Comparison of ENCODE assay signal across 8 cellular contexts in genomic region chr12:123633379-123634141, GRCh38. TPM values are rescaled to one million over a fixed set of nuclear protein-coding genes. Genes with fewer than 3 reads are reported as not detected.
DNase-seq lines count a peak whose midpoint lies in the region; ATAC-seq, FAIRE-seq and TF ChIP-seq lines count a peak whose summit lies in the region.

TSS of gene EIF2B1 (minus strand) at chr12:123633686. CDS start at chr12:123633557, 129 bp downstream.
TSS of gene GTF2H3 (plus strand) at chr12:123633829. CDS start at chr12:123633860, 31 bp downstream.

- DNase-seq in GM12891 (ENCODE audit: insufficient read length, low spot score) = peak; percentile 97
- peak; percentile 74 for DNase-seq in NCI-H1436 treated with DMSO at 0.1 percent for 48 hours (lab: John Stamatoyannopoulos, UW)
- DNase-seq in T-cell = peak; percentile 88 to 98 (median 96)
- peak; percentile 96 for DNase-seq in cardiac septum (ENCODE audit: low spot score)
- DNase-seq in pons (ENCODE audit: low spot score) = peak; percentile 93
- DNase-seq in type B pancreatic cell (ENCODE audit: extremely low spot score, unreplicated experiment) = peak; percentile 96

- WGBS in adipose tissue, 3 donors = 0 to 1% (median 1%) methylated on average over 51 to 52 of the region's 52 CpGs

- intact Hi-C loops in cardiac septum (cut with DNase I) = loop anchor here (10.0 kb wide), 1 partner anchor 81 kb away; the partner anchor contains the start of gene ATP6V0A2

- CTCF ChIA-PET in T-cell (lab: Charles Lee) = interaction anchor here in 1 of 2 donors (0.6 kb wide), 1 partner anchor 317 kb away, joined by 7 read pairs; no protein-coding TSS in a partner anchor

- H3K36me3 Mint-ChIP-seq in T-cell = peaks cover 21% of the 10 kb centered on the region
- peaks cover 6% of the 10 kb centered on the region for H3K36me3 Mint-ChIP-seq in type B pancreatic cell

- ATAC-seq in HG02840 (IDR thresholded peaks at IDR 0.05; ENCODE audit: low FRiP score, unreplicated experiment) = peak; percentile 96
- ATAC-seq in T-cell (replicated peaks in 1 of 4) = peak; percentile 91 to 98 (median 96)

- H3K4me3 Mint-ChIP-seq in T-cell (peak within 1 kb of the TSS; percentile 87 to 94 (median 90)), type B pancreatic cell (peak within 1 kb of the TSS; percentile 98)

- peak; percentile 100 for FAIRE-seq in GM12891 (lab: Jason Lieb, UNC)

- H3K27ac Mint-ChIP-seq in T-cell (peak within 1 kb of the TSS; percentile 92 to 95), type B pancreatic cell (peak within 1 kb of the TSS; percentile 95)

- H3K27me3 Mint-ChIP-seq in T-cell = no peaks in the 10 kb centered on the region
- H3K27me3 Mint-ChIP-seq in type B pancreatic cell = no peaks in the 10 kb centered on the region

- TF ChIP-seq POLR2A in GM12891 (IDR thresholded peaks at IDR 0.05; ENCODE audit: low read depth, low read length) = peak; percentile 99

- H3K27ac ChIP-seq in adipose tissue (ENCODE audit: low read depth, low read length) = peak within 1 kb of the TSS; percentile 21

- H3K4me1 Mint-ChIP-seq in T-cell = peaks cover 25 to 40% (median 26%) of the 10 kb centered on the region in 3 donors
- H3K4me1 Mint-ChIP-seq in type B pancreatic cell (ENCODE audit: unreplicated experiment) = peaks cover 11% of the 10 kb centered on the region

- TF ChIP-seq CTCF in type B pancreatic cell (conservative IDR thresholded peaks at IDR 0.05) = peak; percentile 0

- H3K9me3 Mint-ChIP-seq in T-cell = no peaks in the 10 kb centered on the region
- no peaks in the 10 kb centered on the region for H3K9me3 Mint-ChIP-seq in type B pancreatic cell

- POLR2A ChIA-PET in T-cell (lab: Charles Lee) = no interaction called here

TF ChIP-seq in GM12891, 5 proteins besides CTCF, POLR2A, EP300 and RAD21:
- peak; percentile 80 for TF ChIP-seq POU2F2 (IDR thresholded peaks at IDR 0.05; ENCODE audit: low read depth, low read length)
- peak; percentile 75 for TF ChIP-seq SPI1 (IDR thresholded peaks at IDR 0.05; ENCODE audit: low read depth, low read length)
- peak; percentile 32 for TF ChIP-seq PAX5 (IDR thresholded peaks at IDR 0.05; ENCODE audit: insufficient read depth, low read length, severe bottlenecking)
- peak; percentile 99 for TF ChIP-seq POLR2AphosphoS5 (IDR thresholded peaks at IDR 0.05; ENCODE audit: low read depth, low read length)
- TF ChIP-seq TAF1 (IDR thresholded peaks at IDR 0.05; ENCODE audit: low read depth, low read length) = peak; percentile 99

RNA-seq across cellular contexts. Expression of gene EIF2B1, which starts in this region (rescaled TPM):
- polyA plus RNA-seq in GM12891 (2012; ENCODE audit: low read depth, missing spikeins) = 35.5 TPM
- total RNA-seq in T-cell = 10 to 100 TPM; 44.7 to 51.8 (median 47.0) TPM
- 10 to 100 TPM; 19.1 to 32.3 (median 28.8) TPM for polyA plus RNA-seq in adipose tissue
- total RNA-seq in cardiac septum = 27.9 TPM
- total RNA-seq in type B pancreatic cell (ENCODE audit: low replicate concordance) = 49.9 and 56.5 TPM in 2 replicates

RNA-seq across cellular contexts. Expression of gene GTF2H3, which starts in this region (rescaled TPM):
- polyA plus RNA-seq in GM12891 (2012; ENCODE audit: low read depth, missing spikeins) = 18.3 TPM
- 10 to 100 TPM; 23.7 to 27.2 (median 24.9) TPM for total RNA-seq in T-cell
- 10 to 100 TPM in 2 of 3 donors, 1 to 10 TPM in 1; 4.0 to 15.4 (median 12.9) TPM for polyA plus RNA-seq in adipose tissue
- 12.9 TPM for total RNA-seq in cardiac septum
- total RNA-seq in type B pancreatic cell (ENCODE audit: low replicate concordance) = 32.0 and 33.6 TPM in 2 replicates

Comparison
In these comparisons a context has a peak if more than half of its experiments do, and no peak if none do; other contexts are left out.
1. Peak in every context shown above with its lines: DNase-seq, ATAC-seq and H3K27ac ChIP-seq.